Comparison of ENCODE assay signal across 1 cellular context in the genomic region with DNA sequence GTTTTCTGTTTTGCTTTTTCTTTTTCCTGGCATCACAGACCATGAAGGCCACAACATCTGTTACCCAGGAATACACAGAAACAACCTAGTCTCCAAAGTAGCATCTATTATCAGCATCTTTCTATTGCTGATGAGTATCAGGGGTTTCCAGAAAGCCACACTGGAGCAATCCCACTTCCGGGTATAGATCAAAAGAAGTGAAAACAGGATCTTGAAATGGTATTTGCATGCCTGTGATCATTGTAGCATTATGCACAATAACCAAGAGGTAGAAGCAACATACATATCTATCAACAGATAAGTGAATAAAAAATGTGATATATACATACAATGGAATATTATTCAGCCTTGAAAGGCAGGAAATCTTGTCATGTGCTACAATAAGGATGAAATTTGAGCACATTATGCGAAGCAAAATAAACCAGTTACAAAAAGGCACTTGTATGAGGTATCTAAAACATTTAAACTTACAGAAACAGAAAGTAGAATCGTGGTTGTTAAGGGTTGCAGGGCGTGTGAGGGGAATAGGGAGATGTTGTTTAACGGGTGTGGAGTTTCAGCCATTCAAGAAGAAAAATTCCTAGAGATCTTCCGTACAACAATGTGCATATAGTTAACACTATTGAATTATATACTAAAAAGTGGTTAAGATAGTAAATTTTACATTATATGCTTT.
TF ChIP-seq lines count a peak whose summit lies in the region.

No MANE protein-coding gene starts in this region.

TF ChIP-seq in GM12878, 131 proteins besides CTCF, POLR2A, EP300 and RAD21 (continued from another document):
- TF ChIP-seq SUPT20H (IDR thresholded peaks at IDR 0.05; ENCODE audit: borderline replicate concordance, control insufficient read depth, low read depth, low read length): no peak
- TF ChIP-seq SREBF1 (IDR thresholded peaks at IDR 0.05; ENCODE audit: low read length): no peak
- TF ChIP-seq, protein P1, sequence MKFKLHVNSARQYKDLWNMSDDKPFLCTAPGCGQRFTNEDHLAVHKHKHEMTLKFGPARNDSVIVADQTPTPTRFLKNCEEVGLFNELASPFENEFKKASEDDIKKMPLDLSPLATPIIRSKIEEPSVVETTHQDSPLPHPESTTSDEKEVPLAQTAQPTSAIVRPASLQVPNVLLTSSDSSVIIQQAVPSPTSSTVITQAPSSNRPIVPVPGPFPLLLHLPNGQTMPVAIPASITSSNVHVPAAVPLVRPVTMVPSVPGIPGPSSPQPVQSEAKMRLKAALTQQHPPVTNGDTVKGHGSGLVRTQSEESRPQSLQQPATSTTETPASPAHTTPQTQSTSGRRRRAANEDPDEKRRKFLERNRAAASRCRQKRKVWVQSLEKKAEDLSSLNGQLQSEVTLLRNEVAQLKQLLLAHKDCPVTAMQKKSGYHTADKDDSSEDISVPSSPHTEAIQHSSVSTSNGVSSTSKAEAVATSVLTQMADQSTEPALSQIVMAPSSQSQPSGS (IDR thresholded peaks at IDR 0.05; ENCODE audit: low read length): no peak
- TF ChIP-seq PAX8 (IDR thresholded peaks at IDR 0.05): no peak
- TF ChIP-seq MEF2B (IDR thresholded peaks at IDR 0.05; ENCODE audit: partially characterized antibody, poor library complexity, severe bottlenecking): no peak
- TF ChIP-seq FOXK2 (IDR thresholded peaks at IDR 0.05): no peak
- peak; percentile 77 for TF ChIP-seq TCF7 (IDR thresholded peaks at IDR 0.05; ENCODE audit: borderline replicate concordance)
- no peak for TF ChIP-seq FOS (IDR thresholded peaks at IDR 0.05; ENCODE audit: borderline replicate concordance, extremely low read depth, insufficient read length)
- TF ChIP-seq, protein P2, sequence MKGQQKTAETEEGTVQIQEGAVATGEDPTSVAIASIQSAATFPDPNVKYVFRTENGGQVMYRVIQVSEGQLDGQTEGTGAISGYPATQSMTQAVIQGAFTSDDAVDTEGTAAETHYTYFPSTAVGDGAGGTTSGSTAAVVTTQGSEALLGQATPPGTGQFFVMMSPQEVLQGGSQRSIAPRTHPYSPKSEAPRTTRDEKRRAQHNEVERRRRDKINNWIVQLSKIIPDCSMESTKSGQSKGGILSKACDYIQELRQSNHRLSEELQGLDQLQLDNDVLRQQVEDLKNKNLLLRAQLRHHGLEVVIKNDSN (IDR thresholded peaks at IDR 0.05; ENCODE audit: borderline replicate concordance, extremely low read length, insufficient read depth, low read depth, low read length): no peak
- TF ChIP-seq CREB1 (IDR thresholded peaks at IDR 0.05; ENCODE audit: low read depth): no peak
- TF ChIP-seq, protein P3, sequence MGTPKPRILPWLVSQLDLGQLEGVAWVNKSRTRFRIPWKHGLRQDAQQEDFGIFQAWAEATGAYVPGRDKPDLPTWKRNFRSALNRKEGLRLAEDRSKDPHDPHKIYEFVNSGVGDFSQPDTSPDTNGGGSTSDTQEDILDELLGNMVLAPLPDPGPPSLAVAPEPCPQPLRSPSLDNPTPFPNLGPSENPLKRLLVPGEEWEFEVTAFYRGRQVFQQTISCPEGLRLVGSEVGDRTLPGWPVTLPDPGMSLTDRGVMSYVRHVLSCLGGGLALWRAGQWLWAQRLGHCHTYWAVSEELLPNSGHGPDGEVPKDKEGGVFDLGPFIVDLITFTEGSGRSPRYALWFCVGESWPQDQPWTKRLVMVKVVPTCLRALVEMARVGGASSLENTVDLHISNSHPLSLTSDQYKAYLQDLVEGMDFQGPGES (IDR thresholded peaks at IDR 0.05): no peak
- TF ChIP-seq ZSCAN29 (IDR thresholded peaks at IDR 0.05): no peak
- TF ChIP-seq, protein P4, sequence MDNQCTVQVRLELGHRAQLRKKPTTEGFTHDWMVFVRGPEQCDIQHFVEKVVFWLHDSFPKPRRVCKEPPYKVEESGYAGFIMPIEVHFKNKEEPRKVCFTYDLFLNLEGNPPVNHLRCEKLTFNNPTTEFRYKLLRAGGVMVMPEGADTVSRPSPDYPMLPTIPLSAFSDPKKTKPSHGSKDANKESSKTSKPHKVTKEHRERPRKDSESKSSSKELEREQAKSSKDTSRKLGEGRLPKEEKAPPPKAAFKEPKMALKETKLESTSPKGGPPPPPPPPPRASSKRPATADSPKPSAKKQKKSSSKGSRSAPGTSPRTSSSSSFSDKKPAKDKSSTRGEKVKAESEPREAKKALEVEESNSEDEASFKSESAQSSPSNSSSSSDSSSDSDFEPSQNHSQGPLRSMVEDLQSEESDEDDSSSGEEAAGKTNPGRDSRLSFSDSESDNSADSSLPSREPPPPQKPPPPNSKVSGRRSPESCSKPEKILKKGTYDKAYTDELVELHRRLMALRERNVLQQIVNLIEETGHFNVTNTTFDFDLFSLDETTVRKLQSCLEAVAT (IDR thresholded peaks at IDR 0.05): no peak
- TF ChIP-seq KAT2A (conservative IDR thresholded peaks at IDR 0.05; ENCODE audit: control insufficient read depth, low read depth, low read length): no peak
- TF ChIP-seq EED (IDR thresholded peaks at IDR 0.05; ENCODE audit: low read depth): 0 out of 2 replicates have a peak, but pooled peaks have one; percentile 18
- peak; percentile 59 for TF ChIP-seq IKZF1 (conservative IDR thresholded peaks at IDR 0.05)
- no peak for TF ChIP-seq BACH1 (IDR thresholded peaks at IDR 0.05; ENCODE audit: borderline replicate concordance)
- peak; percentile 57 to 62; a peak in 2 of 4 replicates for TF ChIP-seq IKZF2 (IDR thresholded peaks at IDR 0.05)
- TF ChIP-seq RUNX3 (IDR thresholded peaks at IDR 0.05; ENCODE audit: low read length): peak; percentile 64
- TF ChIP-seq GATAD2B (conservative IDR thresholded peaks at IDR 0.05; ENCODE audit: low read depth): no peak
- no peak for TF ChIP-seq ATF7 (IDR thresholded peaks at IDR 0.05; ENCODE audit: low read depth)
- TF ChIP-seq, protein P5, sequence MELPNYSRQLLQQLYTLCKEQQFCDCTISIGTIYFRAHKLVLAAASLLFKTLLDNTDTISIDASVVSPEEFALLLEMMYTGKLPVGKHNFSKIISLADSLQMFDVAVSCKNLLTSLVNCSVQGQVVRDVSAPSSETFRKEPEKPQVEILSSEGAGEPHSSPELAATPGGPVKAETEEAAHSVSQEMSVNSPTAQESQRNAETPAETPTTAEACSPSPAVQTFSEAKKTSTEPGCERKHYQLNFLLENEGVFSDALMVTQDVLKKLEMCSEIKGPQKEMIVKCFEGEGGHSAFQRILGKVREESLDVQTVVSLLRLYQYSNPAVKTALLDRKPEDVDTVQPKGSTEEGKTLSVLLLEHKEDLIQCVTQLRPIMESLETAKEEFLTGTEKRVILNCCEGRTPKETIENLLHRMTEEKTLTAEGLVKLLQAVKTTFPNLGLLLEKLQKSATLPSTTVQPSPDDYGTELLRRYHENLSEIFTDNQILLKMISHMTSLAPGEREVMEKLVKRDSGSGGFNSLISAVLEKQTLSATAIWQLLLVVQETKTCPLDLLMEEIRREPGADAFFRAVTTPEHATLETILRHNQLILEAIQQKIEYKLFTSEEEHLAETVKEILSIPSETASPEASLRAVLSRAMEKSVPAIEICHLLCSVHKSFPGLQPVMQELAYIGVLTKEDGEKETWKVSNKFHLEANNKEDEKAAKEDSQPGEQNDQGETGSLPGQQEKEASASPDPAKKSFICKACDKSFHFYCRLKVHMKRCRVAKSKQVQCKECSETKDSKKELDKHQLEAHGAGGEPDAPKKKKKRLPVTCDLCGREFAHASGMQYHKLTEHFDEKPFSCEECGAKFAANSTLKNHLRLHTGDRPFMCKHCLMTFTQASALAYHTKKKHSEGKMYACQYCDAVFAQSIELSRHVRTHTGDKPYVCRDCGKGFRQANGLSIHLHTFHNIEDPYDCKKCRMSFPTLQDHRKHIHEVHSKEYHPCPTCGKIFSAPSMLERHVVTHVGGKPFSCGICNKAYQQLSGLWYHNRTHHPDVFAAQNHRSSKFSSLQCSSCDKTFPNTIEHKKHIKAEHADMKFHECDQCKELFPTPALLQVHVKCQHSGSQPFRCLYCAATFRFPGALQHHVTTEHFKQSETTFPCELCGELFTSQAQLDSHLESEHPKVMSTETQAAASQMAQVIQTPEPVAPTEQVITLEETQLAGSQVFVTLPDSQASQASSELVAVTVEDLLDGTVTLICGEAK (IDR thresholded peaks at IDR 0.05; ENCODE audit: borderline replicate concordance): no peak
- TF ChIP-seq TARDBP (IDR thresholded peaks at IDR 0.05; ENCODE audit: borderline replicate concordance): no peak
- no peak for TF ChIP-seq DPF2 (IDR thresholded peaks at IDR 0.05)
- TF ChIP-seq SMAD1 (IDR thresholded peaks at IDR 0.05; ENCODE audit: low read depth, partially characterized antibody): no peak
